1 cellular context compared by ENCODE assay signal in the genomic region with DNA sequence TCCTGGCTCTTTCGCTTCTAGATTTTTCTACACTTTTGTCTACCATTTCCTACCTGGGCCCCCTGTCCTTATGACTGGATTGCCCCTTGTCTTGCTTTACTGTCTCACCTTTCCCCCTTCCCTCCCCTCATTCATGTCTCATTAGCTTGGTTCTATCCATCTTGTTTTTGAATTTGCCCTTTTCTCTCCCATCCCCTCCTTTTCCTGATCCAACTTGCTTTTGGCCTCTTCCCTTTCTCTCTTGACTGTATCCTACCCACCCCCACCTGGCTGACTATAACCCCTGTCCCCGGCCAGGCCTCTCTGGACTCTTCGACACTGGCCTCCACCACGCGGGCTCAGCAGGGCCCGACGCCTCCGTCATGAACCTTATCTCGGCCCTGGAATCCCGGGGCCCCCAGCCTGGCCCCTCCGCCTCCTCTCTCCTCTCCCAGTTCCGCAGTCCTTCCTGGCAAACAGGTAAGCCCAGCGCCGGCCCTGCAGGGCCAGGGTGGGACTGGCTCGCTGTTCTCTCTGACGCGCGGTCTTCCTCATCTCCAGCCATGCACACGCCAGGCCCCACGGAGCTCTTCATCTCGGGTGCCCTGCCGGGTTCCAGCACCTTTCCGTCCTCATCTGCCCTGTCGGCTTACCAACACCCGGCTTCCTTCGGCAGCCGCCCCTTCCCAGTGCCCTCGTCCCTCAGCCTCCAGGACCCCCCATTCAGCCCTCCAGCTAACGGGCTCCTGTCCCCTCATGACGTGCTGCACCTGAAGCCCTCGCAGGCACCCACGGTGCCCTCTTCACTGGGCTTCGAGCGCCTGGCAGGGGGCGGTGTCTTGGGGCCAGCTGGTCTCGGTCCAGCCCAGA.
TF ChIP-seq lines count a peak whose summit lies in the region.

No MANE protein-coding gene starts in this region.

TF ChIP-seq in K562, 482 proteins besides CTCF, POLR2A, EP300 and RAD21 (continued from another document):
- TF ChIP-seq, protein P1, sequence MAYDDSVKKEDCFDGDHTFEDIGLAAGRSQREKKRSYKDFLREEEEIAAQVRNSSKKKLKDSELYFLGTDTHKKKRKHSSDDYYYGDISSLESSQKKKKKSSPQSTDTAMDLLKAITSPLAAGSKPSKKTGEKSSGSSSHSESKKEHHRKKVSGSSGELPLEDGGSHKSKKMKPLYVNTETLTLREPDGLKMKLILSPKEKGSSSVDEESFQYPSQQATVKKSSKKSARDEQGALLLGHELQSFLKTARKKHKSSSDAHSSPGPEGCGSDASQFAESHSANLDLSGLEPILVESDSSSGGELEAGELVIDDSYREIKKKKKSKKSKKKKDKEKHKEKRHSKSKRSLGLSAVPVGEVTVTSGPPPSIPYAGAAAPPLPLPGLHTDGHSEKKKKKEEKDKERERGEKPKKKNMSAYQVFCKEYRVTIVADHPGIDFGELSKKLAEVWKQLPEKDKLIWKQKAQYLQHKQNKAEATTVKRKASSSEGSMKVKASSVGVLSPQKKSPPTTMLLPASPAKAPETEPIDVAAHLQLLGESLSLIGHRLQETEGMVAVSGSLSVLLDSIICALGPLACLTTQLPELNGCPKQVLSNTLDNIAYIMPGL (CRISPR knock-in tag; IDR thresholded peaks at IDR 0.05): no peak
- TF ChIP-seq, protein P2, sequence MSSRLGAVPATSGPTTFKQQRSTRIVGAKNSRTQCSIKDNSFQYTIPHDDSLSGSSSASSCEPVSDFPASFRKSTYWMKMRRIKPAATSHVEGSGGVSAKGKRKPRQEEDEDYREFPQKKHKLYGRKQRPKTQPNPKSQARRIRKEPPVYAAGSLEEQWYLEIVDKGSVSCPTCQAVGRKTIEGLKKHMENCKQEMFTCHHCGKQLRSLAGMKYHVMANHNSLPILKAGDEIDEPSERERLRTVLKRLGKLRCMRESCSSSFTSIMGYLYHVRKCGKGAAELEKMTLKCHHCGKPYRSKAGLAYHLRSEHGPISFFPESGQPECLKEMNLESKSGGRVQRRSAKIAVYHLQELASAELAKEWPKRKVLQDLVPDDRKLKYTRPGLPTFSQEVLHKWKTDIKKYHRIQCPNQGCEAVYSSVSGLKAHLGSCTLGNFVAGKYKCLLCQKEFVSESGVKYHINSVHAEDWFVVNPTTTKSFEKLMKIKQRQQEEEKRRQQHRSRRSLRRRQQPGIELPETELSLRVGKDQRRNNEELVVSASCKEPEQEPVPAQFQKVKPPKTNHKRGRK (tag; IDR thresholded peaks at IDR 0.05): 0 out of 2 replicates have a peak, but pooled peaks have one; percentile 23
- TF ChIP-seq PML (IDR thresholded peaks at IDR 0.05; ENCODE audit: low read length) (no peak), CEBPG (CRISPR knock-in tag; IDR thresholded peaks at IDR 0.05) (no peak), CEBPG (tag; conservative IDR thresholded peaks at IDR 0.05 in 1 of 2, IDR thresholded peaks at IDR 0.05 in 1 of 2) (no peak), POLR2G (IDR thresholded peaks at IDR 0.05; ENCODE audit: low read depth, low read length) (peak; percentile 43; the same call in 1 of the 2 replicates), MCM5 (IDR thresholded peaks at IDR 0.05; ENCODE audit: low read depth) (no peak)
- TF ChIP-seq, protein P3, sequence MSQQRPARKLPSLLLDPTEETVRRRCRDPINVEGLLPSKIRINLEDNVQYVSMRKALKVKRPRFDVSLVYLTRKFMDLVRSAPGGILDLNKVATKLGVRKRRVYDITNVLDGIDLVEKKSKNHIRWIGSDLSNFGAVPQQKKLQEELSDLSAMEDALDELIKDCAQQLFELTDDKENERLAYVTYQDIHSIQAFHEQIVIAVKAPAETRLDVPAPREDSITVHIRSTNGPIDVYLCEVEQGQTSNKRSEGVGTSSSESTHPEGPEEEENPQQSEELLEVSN (IDR thresholded peaks at IDR 0.05; ENCODE audit: borderline replicate concordance in 1 of 2, extremely low read depth in 1 of 2, insufficient read depth in 1 of 2, insufficient read length in 1 of 2, low read depth in 1 of 2, low read length in 1 of 2, poor library complexity in 1 of 2, severe bottlenecking in 1 of 2): no peak
